ENCODE assay signal across 19 cellular contexts in the genomic region with DNA sequence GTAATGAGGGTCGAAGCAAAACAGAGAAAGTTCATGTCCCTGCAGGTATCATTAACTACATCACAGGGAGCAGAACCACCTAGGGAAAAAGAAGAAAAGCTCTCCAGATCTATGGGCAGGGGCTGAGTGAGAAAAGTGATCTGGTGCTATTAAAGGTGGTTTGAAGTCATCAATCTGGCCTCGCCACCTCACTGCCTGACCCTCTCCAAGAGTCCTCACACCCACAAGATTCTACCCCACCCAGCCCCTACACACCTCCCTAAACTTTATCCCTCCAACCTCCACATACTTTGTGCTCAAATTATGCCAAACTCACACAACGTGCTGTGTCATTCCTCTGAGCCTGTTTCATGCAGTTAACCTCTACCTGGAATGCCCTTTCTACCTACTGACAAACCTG. TPM values are rescaled to one million over a fixed set of nuclear protein-coding genes. Genes with fewer than 3 reads are reported as not detected.
DNase-seq lines count a peak whose midpoint lies in the region; ATAC-seq and TF ChIP-seq lines count a peak whose summit lies in the region.
"Had no signal": no experiment of that assay in that cellular context is flagged by ENCODE, and none has a peak within 500 bp of the region (broad histone marks: within the 10 kb centered on the region; RNA-seq: fewer than 3 reads in every experiment).

No MANE protein-coding gene starts in this region.

- H3K27ac Mint-ChIP-seq in brain: peak overlapping the region in 1 of 5 experiments; percentile 17
- H3K27ac Mint-ChIP-seq in naive B cell: peak overlapping the region in 4 of 6 donors; percentile 15 to 72 (median 54)
- H3K27ac Mint-ChIP-seq: HFFc6 had no signal

- H3K27me3 ChIP-seq in KMS-11 (ENCODE audit: insufficient read depth, low read depth): no peaks in the 10 kb centered on the region

- H3K4me2 ChIP-seq in KMS-11: peak overlapping the region; percentile 89; the same call in 1 of the 2 replicates

- ATAC-seq in naive B cell (ENCODE audit: low read depth in 2 of 2) (no peak), omental fat pad (ENCODE audit: low FRiP score) (no peak)
- no peak for ATAC-seq in activated CD4-positive, CD25-positive, alpha-beta regulatory T cell treated with anti-CD3 and anti-CD28 coated beads, Interleukin-2, amount 50 U/mL, for 24 hours
- ATAC-seq: K562 had no signal

- H3K4me3 ChIP-seq in KMS-11 (IDR thresholded peaks at IDR 0.05; ENCODE audit: insufficient read depth, low read depth, low read length): no peak overlapping the region
- H3K4me3 ChIP-seq: GM23248, K562, SJCRH30 had no signal

- peak overlapping the region; percentile 65 to 89 (median 87) for H3K4me3 Mint-ChIP-seq in brain
- H3K4me3 Mint-ChIP-seq in naive B cell: peak overlapping the region in 4 of 8 donors; percentile 85 to 94 (median 90)
- H3K4me3 Mint-ChIP-seq: HFFc6 had no signal

- H3K4me1 Mint-ChIP-seq in brain (peaks cover 52% of the 10 kb centered on the region), naive B cell (peaks cover 10 to 18% (median 10%) of the 10 kb centered on the region in 3 donors)

- no peak overlapping the region for H3K9ac ChIP-seq in KMS-11
- H3K9ac ChIP-seq: GM23248 had no signal

- H3K79me2 ChIP-seq in KMS-11 (ENCODE audit: insufficient read depth, low read depth): peaks cover 35% of the 10 kb centered on the region; the same call in 1 of the 2 replicates

- H3K27me3 Mint-ChIP-seq in brain (peaks cover 32% of the 10 kb centered on the region), naive B cell (peaks cover 6 to 20% (median 19%) of the 10 kb centered on the region in 3 donors)

- H2AFZ ChIP-seq in KMS-11 (ENCODE audit: low read depth): no peak overlapping the region
- H2AFZ ChIP-seq: GM23248 had no signal

- H3K27ac ChIP-seq in KMS-11: no peak overlapping the region
- H3K27ac ChIP-seq: GM23248, SJCRH30 had no signal

- no peaks in the 10 kb centered on the region for H4K20me1 ChIP-seq in KMS-11 (ENCODE audit: insufficient read depth)

- no peaks in the 10 kb centered on the region for H3K36me3 ChIP-seq in KMS-11 (ENCODE audit: insufficient read depth)
- H3K36me3 ChIP-seq: SJCRH30 had no signal

- H3K9me3 Mint-ChIP-seq in brain (peaks cover 0 to 10% (median 0%) of the 10 kb centered on the region in 5 experiments), naive B cell (no peaks in the 10 kb centered on the region)
- H3K9me3 Mint-ChIP-seq: HFFc6 had no signal

- H3K36me3 Mint-ChIP-seq in brain (no peaks in the 10 kb centered on the region), naive B cell (no peaks in the 10 kb centered on the region)

- DNase-seq in naive B cell (no peak), omental fat pad (ENCODE audit: low spot score) (no peak), NCI-H446 treated with DMSO at 0.1 percent for 48 hours (lab: John Stamatoyannopoulos, UW) (no peak), NCI-H2196 (lab: John Stamatoyannopoulos, UW; ENCODE audit: unreplicated experiment) (no peak)
- DNase-seq: C1 segment of cervical spinal cord, DMS53, GM23248, HFFc6, NCI-H1048, NCI-H146, NCI-H2081 treated with DMSO at 0.1 percent for 48 hours, NCI-H226, NCI-H748 treated with DMSO at 0.1 percent for 48 hours, SJCRH30, SW 1271 had no signal

- peaks cover 10% of the 10 kb centered on the region for H3K4me1 ChIP-seq in KMS-11 (ENCODE audit: low read depth, poor library complexity, severe bottlenecking)
- H3K4me1 ChIP-seq: SJCRH30 had no signal

- no peak for TF ChIP-seq CTCF in KMS-11 (conservative IDR thresholded peaks at IDR 0.05; ENCODE audit: low read depth, low read length)
- TF ChIP-seq CTCF in brain (conservative IDR thresholded peaks at IDR 0.05): no peak
- TF ChIP-seq CTCF in omental fat pad (IDR thresholded peaks at IDR 0.05): no peak

RNA-seq across cellular contexts. Expression of gene GALNT14, which starts 2.2 kb away (rescaled TPM):
- 2.5 TPM for polyA plus RNA-seq in brain (ENCODE audit: insufficient read depth, low read depth, low replicate concordance)
- polyA plus RNA-seq in naive B cell (ENCODE audit: low read depth in 6 of 6): 1 to 10 TPM in 1 of 6 donors, under 1 TPM in 3, not detected in 2; 0.45 to 1.4 (median 0.64) TPM
- 1 to 10 TPM in 3 of 4 donors, under 1 TPM in 1; 0.65 to 2.6 (median 2.0) TPM for total RNA-seq in omental fat pad
- total RNA-seq: K562, SJCRH30 had no signal
